In the genomic region with DNA sequence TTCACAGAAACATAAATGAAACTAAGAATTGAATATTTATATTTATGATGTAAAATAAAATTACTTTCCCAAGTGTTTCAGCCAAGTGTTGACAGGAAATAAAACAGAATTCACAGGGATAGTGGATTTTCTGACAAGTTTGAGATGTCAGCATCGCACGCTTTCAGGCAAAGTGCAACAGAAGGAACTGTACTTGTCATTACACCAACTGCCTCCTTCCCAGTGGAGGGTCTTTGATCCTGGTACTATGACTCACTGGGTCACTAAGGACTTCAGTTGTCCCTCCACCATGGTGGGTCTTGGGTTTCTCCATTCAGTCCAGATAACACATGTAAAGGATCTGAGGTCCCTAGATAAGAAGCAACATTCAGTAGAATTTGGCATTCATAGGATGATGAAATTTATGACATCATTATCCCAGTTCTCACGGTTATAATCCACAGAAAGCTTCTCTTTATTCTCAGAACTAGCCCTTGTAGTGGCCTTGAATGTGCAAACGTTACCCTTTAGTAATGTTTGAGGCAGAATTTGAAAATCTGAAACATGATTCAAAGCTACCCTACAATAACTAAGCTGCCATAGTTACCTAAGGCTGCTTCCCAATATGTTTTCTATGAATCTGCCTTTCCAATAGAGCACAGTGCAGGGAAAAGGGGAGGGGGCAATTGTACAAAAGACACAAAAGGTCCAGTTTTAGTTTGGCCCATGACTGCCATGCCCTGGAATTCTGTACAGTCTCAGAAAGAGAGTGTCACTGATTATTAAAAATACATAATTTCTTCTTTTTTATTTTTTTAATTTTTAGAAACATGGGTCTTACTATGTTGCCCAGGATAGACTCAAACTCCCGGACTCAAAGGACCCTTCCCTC, we compare ENCODE assay signal across 1 cellular context.
TF ChIP-seq lines count a peak whose summit lies in the region.

No MANE protein-coding gene starts in this region.

TF ChIP-seq in K562, 482 proteins besides CTCF, POLR2A, EP300 and RAD21 (continued from another document and continues in another):
- TF ChIP-seq, protein P1, sequence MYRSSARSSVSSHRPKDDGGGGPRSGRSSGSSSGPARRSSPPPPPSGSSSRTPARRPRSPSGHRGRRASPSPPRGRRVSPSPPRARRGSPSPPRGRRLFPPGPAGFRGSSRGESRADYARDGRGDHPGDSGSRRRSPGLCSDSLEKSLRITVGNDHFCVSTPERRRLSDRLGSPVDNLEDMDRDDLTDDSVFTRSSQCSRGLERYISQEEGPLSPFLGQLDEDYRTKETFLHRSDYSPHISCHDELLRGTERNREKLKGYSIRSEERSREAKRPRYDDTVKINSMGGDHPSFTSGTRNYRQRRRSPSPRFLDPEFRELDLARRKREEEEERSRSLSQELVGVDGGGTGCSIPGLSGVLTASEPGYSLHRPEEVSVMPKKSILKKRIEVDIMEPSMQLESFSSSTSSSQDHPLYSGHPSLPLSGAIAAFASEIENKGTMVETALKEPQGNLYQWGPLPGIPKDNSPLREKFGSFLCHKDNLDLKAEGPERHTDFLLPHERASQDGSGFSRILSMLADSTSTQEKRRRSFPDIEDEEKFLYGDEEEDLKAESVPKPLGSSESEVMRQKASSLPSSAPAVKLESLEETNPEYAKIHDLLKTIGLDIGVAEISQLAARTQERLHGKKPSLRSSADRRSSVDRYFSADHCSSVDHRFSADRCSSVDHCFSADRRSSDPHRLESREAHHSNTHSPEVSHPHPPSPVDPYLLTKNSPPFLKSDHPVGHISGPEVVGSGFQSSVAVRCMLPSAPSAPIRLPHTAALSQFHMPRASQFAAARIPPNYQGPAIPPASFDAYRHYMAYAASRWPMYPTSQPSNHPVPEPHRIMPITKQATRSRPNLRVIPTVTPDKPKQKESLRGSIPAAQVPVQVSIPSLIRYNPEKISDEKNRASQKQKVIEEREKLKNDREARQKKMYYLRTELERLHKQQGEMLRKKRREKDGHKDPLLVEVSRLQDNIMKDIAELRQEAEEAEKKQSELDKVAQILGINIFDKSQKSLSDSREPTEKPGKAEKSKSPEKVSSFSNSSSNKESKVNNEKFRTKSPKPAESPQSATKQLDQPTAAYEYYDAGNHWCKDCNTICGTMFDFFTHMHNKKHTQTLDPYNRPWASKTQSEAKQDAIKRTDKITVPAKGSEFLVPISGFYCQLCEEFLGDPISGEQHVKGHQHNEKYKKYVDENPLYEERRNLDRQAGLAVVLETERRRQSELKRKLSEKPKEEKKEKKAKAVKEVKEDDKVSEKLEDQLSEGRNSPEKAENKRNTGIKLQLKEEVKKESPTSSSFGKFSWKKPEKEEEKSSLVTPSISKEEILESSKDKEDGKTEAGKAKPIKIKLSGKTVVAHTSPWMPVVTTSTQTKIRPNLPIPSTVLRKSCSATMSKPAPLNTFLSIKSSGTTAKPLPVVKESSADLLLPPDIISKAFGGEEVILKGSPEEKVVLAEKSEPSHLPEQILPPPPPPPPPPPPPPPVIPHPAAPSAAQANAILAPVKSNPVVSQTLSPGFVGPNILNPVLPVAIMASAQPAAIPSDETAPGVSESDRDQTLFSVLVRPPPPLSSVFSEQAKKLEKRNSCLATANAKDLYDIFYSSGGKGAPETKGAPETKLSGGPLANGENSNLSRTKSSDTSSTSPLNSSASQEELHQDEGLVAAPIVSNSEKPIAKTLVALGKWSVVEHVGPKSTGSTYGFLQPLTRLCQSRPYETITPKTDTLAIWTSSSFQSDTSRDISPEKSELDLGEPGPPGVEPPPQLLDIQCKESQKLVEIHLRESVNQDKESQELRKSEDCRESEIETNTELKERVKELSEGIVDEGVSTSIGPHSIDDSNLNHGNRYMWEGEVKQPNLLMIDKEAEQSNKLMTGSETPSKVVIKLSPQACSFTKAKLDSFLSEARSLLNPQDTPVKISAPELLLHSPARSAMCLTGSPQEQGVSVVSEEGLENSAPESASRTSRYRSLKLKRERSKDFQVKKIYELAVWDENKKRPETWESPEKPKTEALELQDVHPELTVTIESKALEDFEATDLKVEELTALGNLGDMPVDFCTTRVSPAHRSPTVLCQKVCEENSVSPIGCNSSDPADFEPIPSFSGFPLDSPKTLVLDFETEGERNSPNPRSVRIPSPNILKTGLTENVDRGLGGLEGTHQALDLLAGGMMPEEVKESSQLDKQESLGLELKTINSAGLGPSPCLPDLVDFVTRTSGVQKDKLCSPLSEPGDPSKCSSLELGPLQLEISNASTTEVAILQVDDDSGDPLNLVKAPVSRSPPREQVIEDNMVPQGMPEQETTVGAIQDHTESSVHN (IDR thresholded peaks at IDR 0.05; ENCODE audit: borderline replicate concordance in 1 of 2, low read depth in 1 of 2), result peak in 1 of 2 experiments; percentile 97; a peak in 2 of 4 replicates
- TF ChIP-seq RERE (CRISPR knock-in tag; IDR thresholded peaks at IDR 0.05; ENCODE audit: borderline replicate concordance) (no peak), POLR3A (IDR thresholded peaks at IDR 0.05; ENCODE audit: borderline replicate concordance, extremely low read depth, insufficient read depth, insufficient read length) (no peak), DPF2 (IDR thresholded peaks at IDR 0.05) (peak; percentile 100), GTF2A2 (tag; IDR thresholded peaks at IDR 0.05) (no peak), THAP7 (CRISPR knock-in tag; IDR thresholded peaks at IDR 0.05) (no peak), CEBPZ (IDR thresholded peaks at IDR 0.05; ENCODE audit: borderline replicate concordance, low read depth, low read length) (no peak), ZNF79 (CRISPR knock-in tag; IDR thresholded peaks at IDR 0.05; ENCODE audit: low read depth) (0 out of 2 replicates have a peak, but pooled peaks have one; percentile 26), ZNF24 (IDR thresholded peaks at IDR 0.05) (peak; percentile 39; the same call in 1 of the 2 replicates), CBX3 (IDR thresholded peaks at IDR 0.05; ENCODE audit: borderline replicate concordance in 1 of 2, low read length in 2 of 2) (peak in 1 of 2 experiments; percentile 95; a peak in 2 of 3 replicates), NCOA6 (IDR thresholded peaks at IDR 0.05) (no peak), ZFP36 (IDR thresholded peaks at IDR 0.05; ENCODE audit: low read depth, low read length, partially characterized antibody) (no peak), SRSF9 (IDR thresholded peaks at IDR 0.05; ENCODE audit: borderline replicate concordance, low read depth, low read length) (no peak), CEBPB (tag; IDR thresholded peaks at IDR 0.05) (peak; percentile 97), ZBTB5 (IDR thresholded peaks at IDR 0.05) (peak; percentile 44; the same call in 1 of the 2 replicates), MAZ (CRISPR knock-in tag; conservative IDR thresholded peaks at IDR 0.05 in 1 of 2, IDR thresholded peaks at IDR 0.05 in 1 of 2) (peak; percentile 46 to 85), RFX5 (IDR thresholded peaks at IDR 0.05; ENCODE audit: low read depth, low read length) (no peak), ZBTB7A (IDR thresholded peaks at IDR 0.05; ENCODE audit: borderline replicate concordance, control insufficient read depth, low read depth, low read length) (peak; percentile 99), TAF1 (IDR thresholded peaks at IDR 0.05; ENCODE audit: control insufficient read depth, extremely low read depth, insufficient read depth, low read length, severe bottlenecking) (peak; percentile 72), NR2F6 (CRISPR knock-in tag; IDR thresholded peaks at IDR 0.05) (no peak), RBM34 (IDR thresholded peaks at IDR 0.05; ENCODE audit: borderline replicate concordance, insufficient read depth, low read length) (no peak), GATAD2A (IDR thresholded peaks at IDR 0.05) (no peak; the same call in none of the 2 replicates), MECOM (CRISPR knock-in tag; IDR thresholded peaks at IDR 0.05) (no peak; the same call in 1 of the 2 replicates)
- TF ChIP-seq, protein P2, sequence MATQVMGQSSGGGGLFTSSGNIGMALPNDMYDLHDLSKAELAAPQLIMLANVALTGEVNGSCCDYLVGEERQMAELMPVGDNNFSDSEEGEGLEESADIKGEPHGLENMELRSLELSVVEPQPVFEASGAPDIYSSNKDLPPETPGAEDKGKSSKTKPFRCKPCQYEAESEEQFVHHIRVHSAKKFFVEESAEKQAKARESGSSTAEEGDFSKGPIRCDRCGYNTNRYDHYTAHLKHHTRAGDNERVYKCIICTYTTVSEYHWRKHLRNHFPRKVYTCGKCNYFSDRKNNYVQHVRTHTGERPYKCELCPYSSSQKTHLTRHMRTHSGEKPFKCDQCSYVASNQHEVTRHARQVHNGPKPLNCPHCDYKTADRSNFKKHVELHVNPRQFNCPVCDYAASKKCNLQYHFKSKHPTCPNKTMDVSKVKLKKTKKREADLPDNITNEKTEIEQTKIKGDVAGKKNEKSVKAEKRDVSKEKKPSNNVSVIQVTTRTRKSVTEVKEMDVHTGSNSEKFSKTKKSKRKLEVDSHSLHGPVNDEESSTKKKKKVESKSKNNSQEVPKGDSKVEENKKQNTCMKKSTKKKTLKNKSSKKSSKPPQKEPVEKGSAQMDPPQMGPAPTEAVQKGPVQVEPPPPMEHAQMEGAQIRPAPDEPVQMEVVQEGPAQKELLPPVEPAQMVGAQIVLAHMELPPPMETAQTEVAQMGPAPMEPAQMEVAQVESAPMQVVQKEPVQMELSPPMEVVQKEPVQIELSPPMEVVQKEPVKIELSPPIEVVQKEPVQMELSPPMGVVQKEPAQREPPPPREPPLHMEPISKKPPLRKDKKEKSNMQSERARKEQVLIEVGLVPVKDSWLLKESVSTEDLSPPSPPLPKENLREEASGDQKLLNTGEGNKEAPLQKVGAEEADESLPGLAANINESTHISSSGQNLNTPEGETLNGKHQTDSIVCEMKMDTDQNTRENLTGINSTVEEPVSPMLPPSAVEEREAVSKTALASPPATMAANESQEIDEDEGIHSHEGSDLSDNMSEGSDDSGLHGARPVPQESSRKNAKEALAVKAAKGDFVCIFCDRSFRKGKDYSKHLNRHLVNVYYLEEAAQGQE (CRISPR knock-in tag; IDR thresholded peaks at IDR 0.05; ENCODE audit: low read depth), result no peak
